In genomic region chr4:15526924-15527592, GRCh38 we compare ENCODE assay signal across 28 cellular contexts. TPM values are rescaled to one million over a fixed set of nuclear protein-coding genes. Genes with fewer than 3 reads are reported as not detected.
"Had no signal": no experiment of that assay in that cellular context is flagged by ENCODE, and none has a peak within 500 bp of the region (broad histone marks: within the 10 kb centered on the region; RNA-seq: fewer than 3 reads in every experiment).

No MANE protein-coding gene starts in this region.

- DNase-seq: dermis blood vessel endothelial cell; effector memory CD4-positive, alpha-beta T cell; foreskin fibroblast; gastrocnemius medialis; head of caudate nucleus; hippocampal formation; left lung; mesenchymal stem cell; naive thymus-derived CD4-positive, alpha-beta T cell; nephron progenitor cell; nucleus accumbens; ovary; right lobe of liver; stimulated activated CD4-positive, alpha-beta T cell treated with anti-CD3 and anti-CD28 coated beads, Interleukin-12 subunit alpha, Interleukin-12 subunit beta, amount 100 ng/mL, for 4 hours; stimulated activated CD4-positive, alpha-beta T cell treated with anti-CD3 and anti-CD28 coated beads, Interleukin-1b, Interleukin-23, amount 100 ng/mL, for 48 hours; stimulated activated CD4-positive, alpha-beta T cell treated with anti-CD3 and anti-CD28 coated beads, Interleukin-4, amount 100 ng/mL, for 1 hour; stimulated activated CD8-positive, alpha-beta memory T cell treated with anti-CD3 and anti-CD28 coated beads, Interleukin-4, amount 100 ng/mL, for 48 hours; stimulated activated naive CD4-positive, alpha-beta T cell; stimulated activated naive CD8-positive, alpha-beta T cell treated with anti-CD3 and anti-CD28 coated beads, Interleukin-15, amount 100 ng/mL, for 72 hours; transverse colon; upper lobe of right lung; uterus had no signal

- FAIRE-seq: islet of Langerhans had no signal

- H3K4me2 ChIP-seq: smooth muscle cell had no signal

- H3K27me3 Mint-ChIP-seq: naive thymus-derived CD4-positive, alpha-beta T cell; stimulated activated naive CD8-positive, alpha-beta T cell treated with anti-CD3 and anti-CD28 coated beads, Interleukin-15, amount 100 ng/mL, for 72 hours had no signal

- H3K27ac ChIP-seq: coronary artery, gastrocnemius medialis, left lung, ovary, right lobe of liver, suprapubic skin, transverse colon, upper lobe of right lung, uterus had no signal

- H3K36me3 ChIP-seq: gastrocnemius medialis, ovary, right lobe of liver, suprapubic skin, transverse colon, uterus had no signal

- H3K4me3 ChIP-seq: coronary artery, gastrocnemius medialis, left lung, ovary, right lobe of liver, smooth muscle cell, suprapubic skin, transverse colon, upper lobe of right lung, uterus had no signal

- ATAC-seq: esophagus mucosa; gastrocnemius medialis; left lung; naive thymus-derived CD4-positive, alpha-beta T cell; right lobe of liver; stimulated activated naive CD8-positive, alpha-beta T cell treated with anti-CD3 and anti-CD28 coated beads, Interleukin-15, amount 100 ng/mL, for 72 hours; upper lobe of right lung had no signal

- H3K9me3 Mint-ChIP-seq: mesothelial cell of epicardium; nephron progenitor cell; stimulated activated naive CD8-positive, alpha-beta T cell treated with anti-CD3 and anti-CD28 coated beads, Interleukin-15, amount 100 ng/mL, for 72 hours had no signal

- H3K4me1 Mint-ChIP-seq: mesothelial cell of epicardium; naive thymus-derived CD4-positive, alpha-beta T cell; nephron progenitor cell; stimulated activated naive CD8-positive, alpha-beta T cell treated with anti-CD3 and anti-CD28 coated beads, Interleukin-15, amount 100 ng/mL, for 72 hours had no signal

- H3K4me1 ChIP-seq: gastrocnemius medialis, left lung, right lobe of liver, transverse colon, upper lobe of right lung, uterus had no signal

- H3K27me3 ChIP-seq: gastrocnemius medialis, left lung, ovary, right lobe of liver, suprapubic skin, transverse colon, upper lobe of right lung, uterus had no signal

- H3K9me3 ChIP-seq: gastrocnemius medialis, left lung, ovary, right lobe of liver, suprapubic skin, transverse colon, upper lobe of right lung, uterus had no signal

- H3K27ac Mint-ChIP-seq: mesothelial cell of epicardium; naive thymus-derived CD4-positive, alpha-beta T cell; nephron progenitor cell; stimulated activated naive CD8-positive, alpha-beta T cell treated with anti-CD3 and anti-CD28 coated beads, Interleukin-15, amount 100 ng/mL, for 72 hours had no signal

- H3K4me3 Mint-ChIP-seq: mesothelial cell of epicardium; naive thymus-derived CD4-positive, alpha-beta T cell; nephron progenitor cell; stimulated activated naive CD8-positive, alpha-beta T cell treated with anti-CD3 and anti-CD28 coated beads, Interleukin-15, amount 100 ng/mL, for 72 hours had no signal

RNA-seq across cellular contexts. Expression of gene CC2D2A, which starts 57.4 kb away (rescaled TPM):
- polyA plus RNA-seq: naive thymus-derived CD4-positive, alpha-beta T cell had no signal
